In the genomic region with DNA sequence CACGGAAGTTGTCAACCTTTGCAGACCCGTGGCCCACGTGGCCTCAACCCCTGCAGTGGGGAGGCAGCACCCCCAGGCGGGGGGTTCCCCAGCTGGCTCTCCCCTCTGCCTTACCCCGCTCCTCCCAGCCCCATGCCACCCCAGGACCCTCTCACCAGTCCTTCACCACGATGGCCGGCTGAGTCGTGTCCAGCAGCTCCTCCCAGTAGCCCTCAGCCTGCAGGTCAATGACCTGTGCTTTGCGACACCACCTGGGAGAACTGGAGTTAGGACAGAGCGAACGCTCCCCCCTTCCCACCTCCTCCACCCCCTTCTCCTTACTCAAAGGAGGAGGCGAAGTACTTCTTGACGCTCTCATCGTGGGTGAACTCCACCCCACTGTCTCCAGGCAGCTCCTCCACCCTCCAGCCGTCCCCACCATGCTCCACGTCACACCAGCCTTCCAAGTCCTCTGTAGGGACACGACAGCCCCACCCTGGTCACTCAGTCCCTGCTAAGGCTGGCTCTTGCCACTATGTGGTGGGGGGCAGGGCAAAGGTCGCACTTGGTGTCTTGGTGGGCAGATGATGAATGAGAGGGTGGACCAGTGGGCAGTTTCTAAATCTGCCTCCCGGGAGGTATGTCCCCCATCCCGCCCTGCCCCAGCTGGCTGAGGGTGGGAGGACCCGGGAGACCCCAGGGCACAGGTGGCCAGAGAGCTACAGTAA, we compare ENCODE assay signal across 1 cellular context.
TF ChIP-seq lines count a peak whose summit lies in the region.

No MANE protein-coding gene starts in this region.

TF ChIP-seq in K562, 482 proteins besides CTCF, POLR2A, EP300 and RAD21 (continued from another document and continues in another):
- TF ChIP-seq L3MBTL2 (IDR thresholded peaks at IDR 0.05) (no peak; the same call in none of the 2 replicates), MTA3 (IDR thresholded peaks at IDR 0.05; ENCODE audit: borderline replicate concordance) (no peak), SAP30 (IDR thresholded peaks at IDR 0.05; ENCODE audit: borderline replicate concordance, insufficient read depth, low read depth, low read length, poor library complexity, severe bottlenecking) (peak; percentile 57), XRCC5 (IDR thresholded peaks at IDR 0.05; ENCODE audit: low read depth, low read length) (no peak), ZNF316 (IDR thresholded peaks at IDR 0.05) (no peak), BMI1 (IDR thresholded peaks at IDR 0.05; ENCODE audit: low read length) (no peak), ZNF263 (CRISPR knock-in tag; IDR thresholded peaks at IDR 0.05; ENCODE audit: borderline replicate concordance) (no peak), RBM22 (IDR thresholded peaks at IDR 0.05; ENCODE audit: low read depth, low read length, poor library complexity, severe bottlenecking) (no peak), ZNF282 (CRISPR knock-in tag; IDR thresholded peaks at IDR 0.05) (0 out of 2 replicates have a peak, but pooled peaks have one; percentile 4), FOXM1 (IDR thresholded peaks at IDR 0.05; ENCODE audit: low read depth) (no peak), FOXM1 (CRISPR knock-in tag; IDR thresholded peaks at IDR 0.05; ENCODE audit: low read depth) (no peak), ZNF143 (CRISPR knock-in tag; IDR thresholded peaks at IDR 0.05) (0 out of 2 replicates have a peak, but pooled peaks have one; percentile 26), ZNF311 (CRISPR knock-in tag; IDR thresholded peaks at IDR 0.05) (no peak), SAFB2 (IDR thresholded peaks at IDR 0.05; ENCODE audit: borderline replicate concordance, low read depth, low read length, severe bottlenecking) (no peak), DNMT1 (IDR thresholded peaks at IDR 0.05) (no peak), PHF21A (IDR thresholded peaks at IDR 0.05; ENCODE audit: borderline replicate concordance, low read depth) (no peak), GABPB1 (CRISPR knock-in tag; IDR thresholded peaks at IDR 0.05) (no peak), ZNF57 (CRISPR knock-in tag; IDR thresholded peaks at IDR 0.05) (no peak), RBM25 (IDR thresholded peaks at IDR 0.05; ENCODE audit: low read depth, low read length, severe bottlenecking) (no peak), ESRRB (CRISPR knock-in tag; IDR thresholded peaks at IDR 0.05; ENCODE audit: borderline replicate concordance) (no peak)
- TF ChIP-seq, protein P1, sequence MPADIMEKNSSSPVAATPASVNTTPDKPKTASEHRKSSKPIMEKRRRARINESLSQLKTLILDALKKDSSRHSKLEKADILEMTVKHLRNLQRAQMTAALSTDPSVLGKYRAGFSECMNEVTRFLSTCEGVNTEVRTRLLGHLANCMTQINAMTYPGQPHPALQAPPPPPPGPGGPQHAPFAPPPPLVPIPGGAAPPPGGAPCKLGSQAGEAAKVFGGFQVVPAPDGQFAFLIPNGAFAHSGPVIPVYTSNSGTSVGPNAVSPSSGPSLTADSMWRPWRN (IDR thresholded peaks at IDR 0.05; ENCODE audit: low read depth), result no peak
- TF ChIP-seq, protein P2, sequence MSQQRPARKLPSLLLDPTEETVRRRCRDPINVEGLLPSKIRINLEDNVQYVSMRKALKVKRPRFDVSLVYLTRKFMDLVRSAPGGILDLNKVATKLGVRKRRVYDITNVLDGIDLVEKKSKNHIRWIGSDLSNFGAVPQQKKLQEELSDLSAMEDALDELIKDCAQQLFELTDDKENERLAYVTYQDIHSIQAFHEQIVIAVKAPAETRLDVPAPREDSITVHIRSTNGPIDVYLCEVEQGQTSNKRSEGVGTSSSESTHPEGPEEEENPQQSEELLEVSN (IDR thresholded peaks at IDR 0.05; ENCODE audit: borderline replicate concordance in 1 of 2, extremely low read depth in 1 of 2, insufficient read depth in 1 of 2, insufficient read length in 1 of 2, low read depth in 1 of 2, low read length in 1 of 2, poor library complexity in 1 of 2, severe bottlenecking in 1 of 2), result peak in 1 of 2 experiments; percentile 9
- TF ChIP-seq, protein P3, sequence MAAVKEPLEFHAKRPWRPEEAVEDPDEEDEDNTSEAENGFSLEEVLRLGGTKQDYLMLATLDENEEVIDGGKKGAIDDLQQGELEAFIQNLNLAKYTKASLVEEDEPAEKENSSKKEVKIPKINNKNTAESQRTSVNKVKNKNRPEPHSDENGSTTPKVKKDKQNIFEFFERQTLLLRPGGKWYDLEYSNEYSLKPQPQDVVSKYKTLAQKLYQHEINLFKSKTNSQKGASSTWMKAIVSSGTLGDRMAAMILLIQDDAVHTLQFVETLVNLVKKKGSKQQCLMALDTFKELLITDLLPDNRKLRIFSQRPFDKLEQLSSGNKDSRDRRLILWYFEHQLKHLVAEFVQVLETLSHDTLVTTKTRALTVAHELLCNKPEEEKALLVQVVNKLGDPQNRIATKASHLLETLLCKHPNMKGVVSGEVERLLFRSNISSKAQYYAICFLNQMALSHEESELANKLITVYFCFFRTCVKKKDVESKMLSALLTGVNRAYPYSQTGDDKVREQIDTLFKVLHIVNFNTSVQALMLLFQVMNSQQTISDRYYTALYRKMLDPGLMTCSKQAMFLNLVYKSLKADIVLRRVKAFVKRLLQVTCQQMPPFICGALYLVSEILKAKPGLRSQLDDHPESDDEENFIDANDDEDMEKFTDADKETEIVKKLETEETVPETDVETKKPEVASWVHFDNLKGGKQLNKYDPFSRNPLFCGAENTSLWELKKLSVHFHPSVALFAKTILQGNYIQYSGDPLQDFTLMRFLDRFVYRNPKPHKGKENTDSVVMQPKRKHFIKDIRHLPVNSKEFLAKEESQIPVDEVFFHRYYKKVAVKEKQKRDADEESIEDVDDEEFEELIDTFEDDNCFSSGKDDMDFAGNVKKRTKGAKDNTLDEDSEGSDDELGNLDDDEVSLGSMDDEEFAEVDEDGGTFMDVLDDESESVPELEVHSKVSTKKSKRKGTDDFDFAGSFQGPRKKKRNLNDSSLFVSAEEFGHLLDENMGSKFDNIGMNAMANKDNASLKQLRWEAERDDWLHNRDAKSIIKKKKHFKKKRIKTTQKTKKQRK (IDR thresholded peaks at IDR 0.05; ENCODE audit: borderline replicate concordance, low read depth, low read length), result no peak
- TF ChIP-seq, protein P4, sequence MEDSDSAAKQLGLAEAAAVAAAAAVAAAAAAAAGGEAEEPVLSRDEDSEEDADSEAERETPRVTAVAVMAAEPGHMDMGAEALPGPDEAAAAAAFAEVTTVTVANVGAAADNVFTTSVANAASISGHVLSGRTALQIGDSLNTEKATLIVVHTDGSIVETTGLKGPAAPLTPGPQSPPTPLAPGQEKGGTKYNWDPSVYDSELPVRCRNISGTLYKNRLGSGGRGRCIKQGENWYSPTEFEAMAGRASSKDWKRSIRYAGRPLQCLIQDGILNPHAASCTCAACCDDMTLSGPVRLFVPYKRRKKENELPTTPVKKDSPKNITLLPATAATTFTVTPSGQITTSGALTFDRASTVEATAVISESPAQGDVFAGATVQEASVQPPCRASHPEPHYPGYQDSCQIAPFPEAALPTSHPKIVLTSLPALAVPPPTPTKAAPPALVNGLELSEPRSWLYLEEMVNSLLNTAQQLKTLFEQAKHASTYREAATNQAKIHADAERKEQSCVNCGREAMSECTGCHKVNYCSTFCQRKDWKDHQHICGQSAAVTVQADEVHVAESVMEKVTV (CRISPR knock-in tag; IDR thresholded peaks at IDR 0.05), result no peak
- TF ChIP-seq, protein P5, sequence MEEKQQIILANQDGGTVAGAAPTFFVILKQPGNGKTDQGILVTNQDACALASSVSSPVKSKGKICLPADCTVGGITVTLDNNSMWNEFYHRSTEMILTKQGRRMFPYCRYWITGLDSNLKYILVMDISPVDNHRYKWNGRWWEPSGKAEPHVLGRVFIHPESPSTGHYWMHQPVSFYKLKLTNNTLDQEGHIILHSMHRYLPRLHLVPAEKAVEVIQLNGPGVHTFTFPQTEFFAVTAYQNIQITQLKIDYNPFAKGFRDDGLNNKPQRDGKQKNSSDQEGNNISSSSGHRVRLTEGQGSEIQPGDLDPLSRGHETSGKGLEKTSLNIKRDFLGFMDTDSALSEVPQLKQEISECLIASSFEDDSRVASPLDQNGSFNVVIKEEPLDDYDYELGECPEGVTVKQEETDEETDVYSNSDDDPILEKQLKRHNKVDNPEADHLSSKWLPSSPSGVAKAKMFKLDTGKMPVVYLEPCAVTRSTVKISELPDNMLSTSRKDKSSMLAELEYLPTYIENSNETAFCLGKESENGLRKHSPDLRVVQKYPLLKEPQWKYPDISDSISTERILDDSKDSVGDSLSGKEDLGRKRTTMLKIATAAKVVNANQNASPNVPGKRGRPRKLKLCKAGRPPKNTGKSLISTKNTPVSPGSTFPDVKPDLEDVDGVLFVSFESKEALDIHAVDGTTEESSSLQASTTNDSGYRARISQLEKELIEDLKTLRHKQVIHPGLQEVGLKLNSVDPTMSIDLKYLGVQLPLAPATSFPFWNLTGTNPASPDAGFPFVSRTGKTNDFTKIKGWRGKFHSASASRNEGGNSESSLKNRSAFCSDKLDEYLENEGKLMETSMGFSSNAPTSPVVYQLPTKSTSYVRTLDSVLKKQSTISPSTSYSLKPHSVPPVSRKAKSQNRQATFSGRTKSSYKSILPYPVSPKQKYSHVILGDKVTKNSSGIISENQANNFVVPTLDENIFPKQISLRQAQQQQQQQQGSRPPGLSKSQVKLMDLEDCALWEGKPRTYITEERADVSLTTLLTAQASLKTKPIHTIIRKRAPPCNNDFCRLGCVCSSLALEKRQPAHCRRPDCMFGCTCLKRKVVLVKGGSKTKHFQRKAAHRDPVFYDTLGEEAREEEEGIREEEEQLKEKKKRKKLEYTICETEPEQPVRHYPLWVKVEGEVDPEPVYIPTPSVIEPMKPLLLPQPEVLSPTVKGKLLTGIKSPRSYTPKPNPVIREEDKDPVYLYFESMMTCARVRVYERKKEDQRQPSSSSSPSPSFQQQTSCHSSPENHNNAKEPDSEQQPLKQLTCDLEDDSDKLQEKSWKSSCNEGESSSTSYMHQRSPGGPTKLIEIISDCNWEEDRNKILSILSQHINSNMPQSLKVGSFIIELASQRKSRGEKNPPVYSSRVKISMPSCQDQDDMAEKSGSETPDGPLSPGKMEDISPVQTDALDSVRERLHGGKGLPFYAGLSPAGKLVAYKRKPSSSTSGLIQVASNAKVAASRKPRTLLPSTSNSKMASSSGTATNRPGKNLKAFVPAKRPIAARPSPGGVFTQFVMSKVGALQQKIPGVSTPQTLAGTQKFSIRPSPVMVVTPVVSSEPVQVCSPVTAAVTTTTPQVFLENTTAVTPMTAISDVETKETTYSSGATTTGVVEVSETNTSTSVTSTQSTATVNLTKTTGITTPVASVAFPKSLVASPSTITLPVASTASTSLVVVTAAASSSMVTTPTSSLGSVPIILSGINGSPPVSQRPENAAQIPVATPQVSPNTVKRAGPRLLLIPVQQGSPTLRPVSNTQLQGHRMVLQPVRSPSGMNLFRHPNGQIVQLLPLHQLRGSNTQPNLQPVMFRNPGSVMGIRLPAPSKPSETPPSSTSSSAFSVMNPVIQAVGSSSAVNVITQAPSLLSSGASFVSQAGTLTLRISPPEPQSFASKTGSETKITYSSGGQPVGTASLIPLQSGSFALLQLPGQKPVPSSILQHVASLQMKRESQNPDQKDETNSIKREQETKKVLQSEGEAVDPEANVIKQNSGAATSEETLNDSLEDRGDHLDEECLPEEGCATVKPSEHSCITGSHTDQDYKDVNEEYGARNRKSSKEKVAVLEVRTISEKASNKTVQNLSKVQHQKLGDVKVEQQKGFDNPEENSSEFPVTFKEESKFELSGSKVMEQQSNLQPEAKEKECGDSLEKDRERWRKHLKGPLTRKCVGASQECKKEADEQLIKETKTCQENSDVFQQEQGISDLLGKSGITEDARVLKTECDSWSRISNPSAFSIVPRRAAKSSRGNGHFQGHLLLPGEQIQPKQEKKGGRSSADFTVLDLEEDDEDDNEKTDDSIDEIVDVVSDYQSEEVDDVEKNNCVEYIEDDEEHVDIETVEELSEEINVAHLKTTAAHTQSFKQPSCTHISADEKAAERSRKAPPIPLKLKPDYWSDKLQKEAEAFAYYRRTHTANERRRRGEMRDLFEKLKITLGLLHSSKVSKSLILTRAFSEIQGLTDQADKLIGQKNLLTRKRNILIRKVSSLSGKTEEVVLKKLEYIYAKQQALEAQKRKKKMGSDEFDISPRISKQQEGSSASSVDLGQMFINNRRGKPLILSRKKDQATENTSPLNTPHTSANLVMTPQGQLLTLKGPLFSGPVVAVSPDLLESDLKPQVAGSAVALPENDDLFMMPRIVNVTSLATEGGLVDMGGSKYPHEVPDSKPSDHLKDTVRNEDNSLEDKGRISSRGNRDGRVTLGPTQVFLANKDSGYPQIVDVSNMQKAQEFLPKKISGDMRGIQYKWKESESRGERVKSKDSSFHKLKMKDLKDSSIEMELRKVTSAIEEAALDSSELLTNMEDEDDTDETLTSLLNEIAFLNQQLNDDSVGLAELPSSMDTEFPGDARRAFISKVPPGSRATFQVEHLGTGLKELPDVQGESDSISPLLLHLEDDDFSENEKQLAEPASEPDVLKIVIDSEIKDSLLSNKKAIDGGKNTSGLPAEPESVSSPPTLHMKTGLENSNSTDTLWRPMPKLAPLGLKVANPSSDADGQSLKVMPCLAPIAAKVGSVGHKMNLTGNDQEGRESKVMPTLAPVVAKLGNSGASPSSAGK (IDR thresholded peaks at IDR 0.05), result no peak
- TF ChIP-seq, protein P6, sequence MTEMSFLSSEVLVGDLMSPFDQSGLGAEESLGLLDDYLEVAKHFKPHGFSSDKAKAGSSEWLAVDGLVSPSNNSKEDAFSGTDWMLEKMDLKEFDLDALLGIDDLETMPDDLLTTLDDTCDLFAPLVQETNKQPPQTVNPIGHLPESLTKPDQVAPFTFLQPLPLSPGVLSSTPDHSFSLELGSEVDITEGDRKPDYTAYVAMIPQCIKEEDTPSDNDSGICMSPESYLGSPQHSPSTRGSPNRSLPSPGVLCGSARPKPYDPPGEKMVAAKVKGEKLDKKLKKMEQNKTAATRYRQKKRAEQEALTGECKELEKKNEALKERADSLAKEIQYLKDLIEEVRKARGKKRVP (CRISPR knock-in tag; IDR thresholded peaks at IDR 0.05), result no peak
- TF ChIP-seq, protein P7, sequence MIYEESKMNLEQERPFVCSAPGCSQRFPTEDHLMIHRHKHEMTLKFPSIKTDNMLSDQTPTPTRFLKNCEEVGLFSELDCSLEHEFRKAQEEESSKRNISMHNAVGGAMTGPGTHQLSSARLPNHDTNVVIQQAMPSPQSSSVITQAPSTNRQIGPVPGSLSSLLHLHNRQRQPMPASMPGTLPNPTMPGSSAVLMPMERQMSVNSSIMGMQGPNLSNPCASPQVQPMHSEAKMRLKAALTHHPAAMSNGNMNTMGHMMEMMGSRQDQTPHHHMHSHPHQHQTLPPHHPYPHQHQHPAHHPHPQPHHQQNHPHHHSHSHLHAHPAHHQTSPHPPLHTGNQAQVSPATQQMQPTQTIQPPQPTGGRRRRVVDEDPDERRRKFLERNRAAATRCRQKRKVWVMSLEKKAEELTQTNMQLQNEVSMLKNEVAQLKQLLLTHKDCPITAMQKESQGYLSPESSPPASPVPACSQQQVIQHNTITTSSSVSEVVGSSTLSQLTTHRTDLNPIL (CRISPR knock-in tag; IDR thresholded peaks at IDR 0.05), result no peak
- TF ChIP-seq, protein P8, sequence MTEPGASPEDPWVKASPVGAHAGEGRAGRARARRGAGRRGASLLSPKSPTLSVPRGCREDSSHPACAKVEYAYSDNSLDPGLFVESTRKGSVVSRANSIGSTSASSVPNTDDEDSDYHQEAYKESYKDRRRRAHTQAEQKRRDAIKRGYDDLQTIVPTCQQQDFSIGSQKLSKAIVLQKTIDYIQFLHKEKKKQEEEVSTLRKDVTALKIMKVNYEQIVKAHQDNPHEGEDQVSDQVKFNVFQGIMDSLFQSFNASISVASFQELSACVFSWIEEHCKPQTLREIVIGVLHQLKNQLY (CRISPR knock-in tag; conservative IDR thresholded peaks at IDR 0.05), result peak in 1 of 2 experiments; percentile 28; a peak in 1 of 4 replicates
- TF ChIP-seq, protein P9, sequence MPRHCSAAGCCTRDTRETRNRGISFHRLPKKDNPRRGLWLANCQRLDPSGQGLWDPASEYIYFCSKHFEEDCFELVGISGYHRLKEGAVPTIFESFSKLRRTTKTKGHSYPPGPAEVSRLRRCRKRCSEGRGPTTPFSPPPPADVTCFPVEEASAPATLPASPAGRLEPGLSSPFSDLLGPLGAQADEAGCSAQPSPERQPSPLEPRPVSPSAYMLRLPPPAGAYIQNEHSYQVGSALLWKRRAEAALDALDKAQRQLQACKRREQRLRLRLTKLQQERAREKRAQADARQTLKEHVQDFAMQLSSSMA (CRISPR knock-in tag; IDR thresholded peaks at IDR 0.05), result no peak
